ENCODE assay signal across 8 cellular contexts in the genomic region with DNA sequence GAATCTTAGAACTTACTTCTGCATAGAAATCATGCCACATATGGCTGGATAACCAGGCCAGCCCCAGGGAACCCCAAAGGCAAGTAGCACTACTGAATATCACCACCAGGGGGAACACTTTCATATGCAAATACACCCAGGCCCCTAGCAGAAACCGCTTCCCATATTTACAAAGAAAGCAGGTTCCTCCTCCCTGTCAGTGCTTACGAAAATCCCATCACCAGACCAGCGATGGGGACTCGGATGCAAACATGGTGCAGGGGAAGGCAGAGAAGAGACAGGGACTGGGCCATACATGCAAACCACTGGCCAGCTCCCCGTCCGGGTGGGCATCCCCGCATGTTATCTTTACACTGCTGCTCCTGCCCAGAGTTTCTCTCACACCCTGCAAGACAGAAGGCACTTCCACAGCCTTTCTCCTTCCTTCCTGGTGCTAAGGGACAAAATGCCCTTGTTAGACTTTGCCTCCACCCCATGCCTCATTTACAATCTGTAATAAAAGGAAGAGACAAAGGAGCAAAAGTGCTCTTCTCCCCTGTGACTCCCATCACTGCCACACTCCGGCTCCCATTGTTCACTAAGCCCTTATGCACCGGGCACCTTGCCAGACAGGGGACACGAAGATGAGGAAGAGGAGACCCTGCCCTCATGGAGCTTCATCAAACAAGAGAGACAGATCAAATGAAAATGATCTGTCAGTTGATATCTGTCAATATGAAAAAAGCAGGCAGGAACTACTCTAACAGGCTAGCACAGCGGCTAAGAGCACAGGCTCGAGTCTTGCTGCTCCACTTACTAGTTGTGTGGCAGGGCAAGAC.
DNase-seq lines count a peak whose midpoint lies in the region; ATAC-seq and TF ChIP-seq lines count a peak whose summit lies in the region.

No MANE protein-coding gene starts in this region.

- intact Hi-C loops in activated B cell treated with CpG ODN at 0.5 μM for 24 hours (cut with micrococcal nuclease), result loop anchor here (1.0 to 10.0 kb wide), 5 partner anchors 70 to 1423 kb away; partner anchors contain the start of genes EML5 and ZC3H14

- H3K27me3 Mint-ChIP-seq in activated B cell treated with CpG ODN at 0.5 μM for 24 hours, result no peaks in the 10 kb centered on the region
- H3K27me3 Mint-ChIP-seq in central memory CD8-positive, alpha-beta T cell, result peaks cover 29% of the 10 kb centered on the region

- no peaks in the 10 kb centered on the region for H3K36me3 ChIP-seq in BE2C

- DNase-seq in BE2C, result peak; percentile 83
- DNase-seq in NCI-H2227 (lab: John Stamatoyannopoulos, UW; ENCODE audit: unreplicated experiment), result peak; percentile 87
- peak; percentile 16 for DNase-seq in activated B cell treated with CpG ODN at 0.5 μM for 24 hours
- DNase-seq in central memory CD8-positive, alpha-beta T cell (ENCODE audit: low spot score in 2 of 2), result peak; percentile 42 to 50
- DNase-seq in kidney tubule cell (ENCODE audit: low spot score), result peak; percentile 76
- DNase-seq in stimulated activated CD4-positive, alpha-beta T cell treated with anti-CD3 and anti-CD28 coated beads, Interleukin-4, amount 100 ng/mL, for 24 hours, result peak; percentile 73

- H3K27ac Mint-ChIP-seq in activated B cell treated with CpG ODN at 0.5 μM for 24 hours, result no peak overlapping the region
- no peak overlapping the region for H3K27ac Mint-ChIP-seq in central memory CD8-positive, alpha-beta T cell (ENCODE audit: low read depth)

- no peak overlapping the region for H3K4me3 Mint-ChIP-seq in activated B cell treated with CpG ODN at 0.5 μM for 24 hours
- H3K4me3 Mint-ChIP-seq in central memory CD8-positive, alpha-beta T cell, result no peak overlapping the region

- CTCF ChIA-PET in activated B cell treated with CpG ODN at 0.5 μM for 24 hours (lab: Charles Lee), result interaction anchor here (1.5 kb wide), 1 partner anchor 300 kb away, joined by 3 read pairs; the partner anchor contains the start of gene EML5

- TF ChIP-seq CTCF in BE2C (IDR thresholded peaks at IDR 0.05; ENCODE audit: low read depth, low read length) (peak; percentile 92), activated B cell treated with CpG ODN at 0.5 μM for 24 hours (IDR thresholded peaks at IDR 0.05) (no peak)

- no peaks in the 10 kb centered on the region for H3K27me3 ChIP-seq in BE2C

- no peaks in the 10 kb centered on the region for H3K9me3 Mint-ChIP-seq in activated B cell treated with CpG ODN at 0.5 μM for 24 hours
- H3K9me3 Mint-ChIP-seq in central memory CD8-positive, alpha-beta T cell, result no peaks in the 10 kb centered on the region

- H3K4me1 Mint-ChIP-seq in activated B cell treated with CpG ODN at 0.5 μM for 24 hours, result peaks cover 2% of the 10 kb centered on the region
- no peaks in the 10 kb centered on the region for H3K4me1 Mint-ChIP-seq in central memory CD8-positive, alpha-beta T cell

- no peaks in the 10 kb centered on the region for H3K36me3 Mint-ChIP-seq in activated B cell treated with CpG ODN at 0.5 μM for 24 hours (ENCODE audit: low read depth)
- H3K36me3 Mint-ChIP-seq in central memory CD8-positive, alpha-beta T cell (ENCODE audit: insufficient read depth), result no peaks in the 10 kb centered on the region

- ATAC-seq in GM18907 (IDR thresholded peaks at IDR 0.05; ENCODE audit: unreplicated experiment), result peak; percentile 97
- ATAC-seq in HG03103 (IDR thresholded peaks at IDR 0.05; ENCODE audit: low read depth, unreplicated experiment), result peak; percentile 85
- ATAC-seq in activated B cell treated with CpG ODN at 0.5 μM for 24 hours (ENCODE audit: low read depth), result peak; percentile 72
- peak; percentile 68 for ATAC-seq in central memory CD8-positive, alpha-beta T cell (replicated peaks; ENCODE audit: extremely low read depth, poor library complexity, severe bottlenecking)

- POLR2A ChIA-PET in activated B cell treated with CpG ODN at 0.5 μM for 24 hours (lab: Charles Lee), result no interaction called here

- H3K4me3 ChIP-seq in BE2C (ENCODE audit: low read depth, low read length), result 0 out of 2 replicates have a peak overlapping the region, but pooled peaks have one; percentile 20

- H3K4me1 ChIP-seq in BE2C, result no peaks in the 10 kb centered on the region

- no peaks in the 10 kb centered on the region for H3K9me3 ChIP-seq in BE2C

Comparison
In these comparisons a context has a peak if more than half of its experiments do, and no peak if none do; other contexts are left out.
1. Peak in every context shown above with its lines: DNase-seq, ATAC-seq and H3K4me3 ChIP-seq.
2. DNase-seq: peak in every context shown above with its lines; median percentile 87 in NCI-H2227; 83 in BE2C; 76 in kidney tubule cell; 73 in stimulated activated CD4-positive, alpha-beta T cell treated with anti-CD3 and anti-CD28 coated beads, Interleukin-4, amount 100 ng/mL, for 24 hours; 46 in central memory CD8-positive, alpha-beta T cell; 16 in activated B cell treated with CpG ODN at 0.5 μM for 24 hours.